In genomic region chr22:33271390-33272161, GRCh38 we compare ENCODE assay signal across 9 cellular contexts.
DNase-seq lines count a peak whose midpoint lies in the region; ATAC-seq and TF ChIP-seq lines count a peak whose summit lies in the region.
"Had no signal": no experiment of that assay in that cellular context is flagged by ENCODE, and none has a peak within 500 bp of the region (broad histone marks: within the 10 kb centered on the region; RNA-seq: fewer than 3 reads in every experiment).

No MANE protein-coding gene starts in this region.

- H3K36me3 ChIP-seq in Karpas-422 (ENCODE audit: insufficient read depth, low read length), result no peaks in the 10 kb centered on the region

- peak; percentile 59 for ATAC-seq in GM21381 (IDR thresholded peaks at IDR 0.05; ENCODE audit: unreplicated experiment)
- no peak for ATAC-seq in omental fat pad (ENCODE audit: low FRiP score)

- DNase-seq in Ammon's horn (ENCODE audit: low spot score), result peak; percentile 67
- DNase-seq in Karpas-422, result peak; percentile 94
- DNase-seq in fibroblast of pulmonary artery (ENCODE audit: low read depth), result peak; percentile 42
- DNase-seq in DMS153 (lab: John Stamatoyannopoulos, UW), result no peak
- DNase-seq in omental fat pad (ENCODE audit: low spot score), result no peak
- DNase-seq in NCI-H524 (lab: John Stamatoyannopoulos, UW), result no peak
- DNase-seq in 8988T, result no peak
- DNase-seq: DND-41 had no signal

- no peaks in the 10 kb centered on the region for H3K79me2 ChIP-seq in Karpas-422 (ENCODE audit: low read length)

- H2AFZ ChIP-seq in Karpas-422 (ENCODE audit: low read length), result no peak overlapping the region

- peak overlapping the region; percentile 27; the same call in 1 of the 2 replicates for H3K9ac ChIP-seq in Karpas-422 (ENCODE audit: low read length)

- no peaks in the 10 kb centered on the region for H3K9me2 ChIP-seq in Karpas-422 (replicated peaks; ENCODE audit: insufficient read depth, low read length)

- H4K20me1 ChIP-seq in Karpas-422 (ENCODE audit: insufficient read depth, low read depth, low read length), result no peaks in the 10 kb centered on the region

- no peaks in the 10 kb centered on the region for H3K27me3 ChIP-seq in Karpas-422 (ENCODE audit: low read length)

- no peak for TF ChIP-seq CTCF in fibroblast of pulmonary artery (IDR thresholded peaks at IDR 0.05; ENCODE audit: low read length, missing control alignments)
- no peak for TF ChIP-seq CTCF in omental fat pad (IDR thresholded peaks at IDR 0.05)

- H3K27ac ChIP-seq in Karpas-422 (ENCODE audit: low read length), result peak overlapping the region; percentile 85

- H3K9me3 ChIP-seq in Karpas-422 (ENCODE audit: low read length), result no peaks in the 10 kb centered on the region

- peak overlapping the region; percentile 45 for H3K4me3 ChIP-seq in Karpas-422 (ENCODE audit: low read length)
- H3K4me3 ChIP-seq in fibroblast of pulmonary artery (replicated peaks; ENCODE audit: low read depth, low read length), result no peak overlapping the region

- H3K4me2 ChIP-seq in Karpas-422 (ENCODE audit: low read depth, low read length, poor library complexity, severe bottlenecking), result peak overlapping the region; percentile 74

- peaks cover 56% of the 10 kb centered on the region for H3K4me1 ChIP-seq in Karpas-422 (ENCODE audit: low read length)

Comparison
In these comparisons a context has a peak if more than half of its experiments do, and no peak if none do; other contexts are left out.
1. DNase-seq: peak in Ammon's horn (single experiment), Karpas-422 (single experiment) and fibroblast of pulmonary artery (single experiment); none in DMS153 (single experiment), omental fat pad (single experiment), NCI-H524 (0 of 2) and 8988T (single experiment).